In genomic region chr9:136517950-136518349, GRCh38 we compare ENCODE assay signal across 26 cellular contexts.
"Had no signal": no experiment of that assay in that cellular context is flagged by ENCODE, and none has a peak within 500 bp of the region (broad histone marks: within the 10 kb centered on the region; RNA-seq: fewer than 3 reads in every experiment).

No MANE protein-coding gene starts in this region.

- DNase-seq: activated B cell treated with CpG ODN at 0.5 μM for 24 hours; activated CD4-positive, alpha-beta T cell treated with anti-CD3 and anti-CD28 coated beads for 1 hour; activated CD4-positive, alpha-beta T cell treated with anti-CD3 and anti-CD28 coated beads, Interleukin-2, amount 10 ng/mL, durations not matched to agents 24 days and 14 days; activated CD4-positive, alpha-beta T cell treated with anti-CD3 and anti-CD28 coated beads, Interleukin-2, amount 50 U/mL, for 48 hours; activated CD8-positive, alpha-beta memory T cell treated with anti-CD3 and anti-CD28 coated beads, Interleukin-2, amount 10 ng/mL, durations not matched to agents 7 days and 5 days; activated gamma-delta T cell; activated naive CD4-positive, alpha-beta T cell treated with anti-CD3 and anti-CD28 coated beads, Interleukin-2, amount 50 U/mL, for 16 hours; activated naive CD8-positive, alpha-beta T cell treated with anti-CD3 and anti-CD28 coated beads, Interleukin-2, amount 10 ng/mL, durations not matched to agents 7 days and 5 days; activated T-cell treated with anti-CD3 and anti-CD28 coated beads, Interleukin-2, amount 50 U/mL, for 4 hours; aorta; central memory CD4-positive, alpha-beta T cell; Kasumi-1; KBM-7; NCI-H1048; NCI-H146; NCI-H187 treated with DMSO at 0.1 percent for 48 hours; NCI-H2081 treated with DMSO at 0.1 percent for 48 hours; NCI-H446; NCI-H524 treated with DMSO at 0.1 percent for 48 hours; NCI-H748 treated with DMSO at 0.1 percent for 48 hours; SIG-M5; T-helper 17 cell; T1000 had no signal

- H3K4me1 Mint-ChIP-seq: activated CD4-positive, alpha-beta T cell treated with anti-CD3 and anti-CD28 coated beads, Interleukin-2, amount 10 ng/mL, durations not matched to agents 24 days and 14 days; activated CD8-positive, alpha-beta memory T cell treated with anti-CD3 and anti-CD28 coated beads, Interleukin-2, amount 10 ng/mL, durations not matched to agents 7 days and 5 days; activated naive CD8-positive, alpha-beta T cell treated with anti-CD3 and anti-CD28 coated beads, Interleukin-2, amount 10 ng/mL, durations not matched to agents 7 days and 5 days; activated T-helper 17 cell treated with anti-CD3 and anti-CD28 coated beads, Interleukin-2, amount 50 U/mL, for 72 hours; T-helper 17 cell had no signal

- H3K9me3 Mint-ChIP-seq: activated B cell treated with CpG ODN at 0.5 μM for 24 hours; activated CD4-positive, alpha-beta T cell treated with anti-CD3 and anti-CD28 coated beads, Interleukin-2, amount 10 ng/mL, durations not matched to agents 24 days and 14 days; activated naive CD8-positive, alpha-beta T cell treated with anti-CD3 and anti-CD28 coated beads, Interleukin-2, amount 10 ng/mL, durations not matched to agents 7 days and 5 days; activated T-cell treated with anti-CD3 and anti-CD28 coated beads, Interleukin-2, amount 50 U/mL, for 4 hours; activated T-helper 17 cell treated with anti-CD3 and anti-CD28 coated beads, Interleukin-2, amount 50 U/mL, for 72 hours had no signal

- ATAC-seq: activated T-cell treated with anti-CD3 and anti-CD28 coated beads, Interleukin-2, amount 50 U/mL, for 4 hours; activated T-helper 17 cell treated with anti-CD3 and anti-CD28 coated beads, Interleukin-2, amount 50 U/mL, for 72 hours; T-helper 17 cell had no signal

- H3K27me3 Mint-ChIP-seq: activated B cell treated with CpG ODN at 0.5 μM for 24 hours; activated CD4-positive, alpha-beta T cell treated with anti-CD3 and anti-CD28 coated beads, Interleukin-2, amount 10 ng/mL, durations not matched to agents 24 days and 14 days; activated CD8-positive, alpha-beta memory T cell treated with anti-CD3 and anti-CD28 coated beads, Interleukin-2, amount 10 ng/mL, durations not matched to agents 7 days and 5 days; activated naive CD8-positive, alpha-beta T cell treated with anti-CD3 and anti-CD28 coated beads, Interleukin-2, amount 10 ng/mL, durations not matched to agents 7 days and 5 days; activated T-helper 17 cell treated with anti-CD3 and anti-CD28 coated beads, Interleukin-2, amount 50 U/mL, for 72 hours; T-helper 17 cell had no signal

- H3K27ac Mint-ChIP-seq: activated B cell treated with CpG ODN at 0.5 μM for 24 hours; activated CD4-positive, alpha-beta T cell treated with anti-CD3 and anti-CD28 coated beads, Interleukin-2, amount 10 ng/mL, durations not matched to agents 24 days and 14 days; activated CD8-positive, alpha-beta memory T cell treated with anti-CD3 and anti-CD28 coated beads, Interleukin-2, amount 10 ng/mL, durations not matched to agents 7 days and 5 days; activated naive CD8-positive, alpha-beta T cell treated with anti-CD3 and anti-CD28 coated beads, Interleukin-2, amount 10 ng/mL, durations not matched to agents 7 days and 5 days; activated T-helper 17 cell treated with anti-CD3 and anti-CD28 coated beads, Interleukin-2, amount 50 U/mL, for 72 hours; T-helper 17 cell had no signal

- H3K4me3 Mint-ChIP-seq: activated B cell treated with CpG ODN at 0.5 μM for 24 hours; activated CD4-positive, alpha-beta T cell treated with anti-CD3 and anti-CD28 coated beads, Interleukin-2, amount 10 ng/mL, durations not matched to agents 24 days and 14 days; activated CD8-positive, alpha-beta memory T cell treated with anti-CD3 and anti-CD28 coated beads, Interleukin-2, amount 10 ng/mL, durations not matched to agents 7 days and 5 days; activated naive CD8-positive, alpha-beta T cell treated with anti-CD3 and anti-CD28 coated beads, Interleukin-2, amount 10 ng/mL, durations not matched to agents 7 days and 5 days; activated T-cell treated with anti-CD3 and anti-CD28 coated beads, Interleukin-2, amount 50 U/mL, for 4 hours; activated T-helper 17 cell treated with anti-CD3 and anti-CD28 coated beads, Interleukin-2, amount 50 U/mL, for 72 hours; T-helper 17 cell had no signal

- FAIRE-seq: bronchial epithelial cell, TTC549 had no signal
